Comparison of ENCODE assay signal across 8 cellular contexts in genomic region chr19:17420267-17420924, GRCh38. TPM values are rescaled to one million over a fixed set of nuclear protein-coding genes. Genes with fewer than 3 reads are reported as not detected.
DNase-seq lines count a peak whose midpoint lies in the region; ATAC-seq and TF ChIP-seq lines count a peak whose summit lies in the region.

No MANE protein-coding gene starts in this region.

- ATAC-seq in HG03159 (IDR thresholded peaks at IDR 0.05; ENCODE audit: unreplicated experiment) (peak; percentile 14), thoracic aorta (ENCODE audit: insufficient number of reproducible peaks, low FRiP score, low read depth) (no peak), GM18870 (IDR thresholded peaks at IDR 0.05; ENCODE audit: unreplicated experiment) (no peak)

- H3K4me3 ChIP-seq in coronary artery (peak overlapping the region; percentile 95), thoracic aorta (peak overlapping the region; percentile 90)

- H3K4me1 ChIP-seq in thoracic aorta (ENCODE audit: control insufficient read depth in 1 of 2, low read depth in 2 of 2) = peaks cover 0 to 8% of the 10 kb centered on the region in 2 donors

- no peaks in the 10 kb centered on the region for H3K27me3 ChIP-seq in thoracic aorta (replicated peaks; ENCODE audit: insufficient read depth)

- no peak for TF ChIP-seq CTCF in coronary artery (IDR thresholded peaks at IDR 0.05)
- TF ChIP-seq CTCF in thoracic aorta (IDR thresholded peaks at IDR 0.05) = no peak

- peaks cover 7% of the 10 kb centered on the region for H3K36me3 ChIP-seq in thoracic aorta

- peak in 4 of 6 experiments; percentile 18 to 71 (median 34) for DNase-seq in stimulated activated naive CD4-positive, alpha-beta T cell (lab: John Stamatoyannopoulos, UW)
- no peak for DNase-seq in stimulated activated naive CD4-positive, alpha-beta T cell treated with Interleukin-2 at 50 U/mL for 16 hours (lab: John Stamatoyannopoulos, UW)
- DNase-seq in SW480 (ENCODE audit: low spot score) = peak; percentile 53
- no peak for DNase-seq in coronary artery (ENCODE audit: low spot score)
- DNase-seq in lung microvascular endothelial cell (ENCODE audit: low read depth in 2 of 2) = peak; percentile 51 to 60
- DNase-seq in thoracic aorta (ENCODE audit: low spot score) = no peak

- peak overlapping the region; percentile 54 to 82 for H3K27ac ChIP-seq in coronary artery
- no peak overlapping the region for H3K27ac ChIP-seq in thoracic aorta

- H3K9me3 ChIP-seq in thoracic aorta = no peaks in the 10 kb centered on the region

RNA-seq across cellular contexts. Expression of gene MVB12A, which starts 0.5 kb away (rescaled TPM):
- 32.3 and 33.9 TPM in 2 replicates for total RNA-seq in lung microvascular endothelial cell
- total RNA-seq in thoracic aorta = 100 to 1,000 TPM in 1 of 2 donors, 10 to 100 TPM in 1; 25.3 to 103 TPM

RNA-seq across cellular contexts. Expression of gene BST2, which starts 15.0 kb away (rescaled TPM):
- total RNA-seq in lung microvascular endothelial cell (3.6 and 10.5 TPM in 2 replicates), thoracic aorta (100 to 1,000 TPM; 113 to 144 TPM)

RNA-seq across cellular contexts. Expression of gene CCDC194, which starts 26.4 kb away (rescaled TPM):
- total RNA-seq in lung microvascular endothelial cell (not detected in 2 replicates), thoracic aorta (not detected)

RNA-seq across cellular contexts. Expression of gene TMEM221, which starts 28.1 kb away (rescaled TPM):
- total RNA-seq in lung microvascular endothelial cell (not detected in 2 replicates), thoracic aorta (not detected)

RNA-seq across cellular contexts. Expression of gene NXNL1, which starts 40.3 kb away (rescaled TPM):
- total RNA-seq in lung microvascular endothelial cell (not detected in 2 replicates), thoracic aorta (not detected)

Comparison
In these comparisons a context has a peak if more than half of its experiments do, and no peak if none do; other contexts are left out.
1. DNase-seq: peak in stimulated activated naive CD4-positive, alpha-beta T cell (4 of 6), SW480 (single experiment) and lung microvascular endothelial cell (2 of 2); none in stimulated activated naive CD4-positive, alpha-beta T cell treated with Interleukin-2 at 50 U/mL for 16 hours (single experiment), coronary artery (single experiment) and thoracic aorta (single experiment).
2. H3K27ac ChIP-seq: peak in coronary artery (2 of 2); none in thoracic aorta (0 of 2).